Comparison of ENCODE assay signal across 8 cellular contexts in genomic region chr14:91415794-91416743, GRCh38. TPM values are rescaled to one million over a fixed set of nuclear protein-coding genes. Genes with fewer than 3 reads are reported as not detected.
DNase-seq lines count a peak whose midpoint lies in the region; ATAC-seq and TF ChIP-seq lines count a peak whose summit lies in the region.

No MANE protein-coding gene starts in this region.

- peaks cover 63% of the 10 kb centered on the region for H3K4me1 ChIP-seq in Karpas-422 (ENCODE audit: low read length)
- peaks cover 4% of the 10 kb centered on the region for H3K4me1 ChIP-seq in psoas muscle

- intact Hi-C loops in psoas muscle (cut with DNase I): loop anchor here in 1 of 2 donors (5.0 kb wide), 1 partner anchor 94 kb away; no protein-coding TSS in a partner anchor

- peak overlapping the region; percentile 31; the same call in 1 of the 2 replicates for H2AFZ ChIP-seq in Karpas-422 (ENCODE audit: low read length)

- H3K4me3 ChIP-seq in Karpas-422 (ENCODE audit: low read length): peak overlapping the region; percentile 78
- H3K4me3 ChIP-seq in psoas muscle: peak overlapping the region; percentile 66

- H3K27ac ChIP-seq in Karpas-422 (ENCODE audit: low read length) (peak overlapping the region; percentile 93), epithelial cell of prostate (peak overlapping the region; percentile 21), psoas muscle (no peak overlapping the region)

- H3K9me2 ChIP-seq in Karpas-422 (replicated peaks; ENCODE audit: insufficient read depth, low read length): no peaks in the 10 kb centered on the region

- peaks cover 52% of the 10 kb centered on the region for H3K79me2 ChIP-seq in Karpas-422 (ENCODE audit: low read length)

- no peaks in the 10 kb centered on the region for H3K9me3 ChIP-seq in Karpas-422 (ENCODE audit: low read length)
- no peaks in the 10 kb centered on the region for H3K9me3 ChIP-seq in psoas muscle

- H3K27me3 ChIP-seq in Karpas-422 (ENCODE audit: low read length): no peaks in the 10 kb centered on the region
- H3K27me3 ChIP-seq in psoas muscle (ENCODE audit: insufficient read depth in 3 of 3, low read length in 2 of 3): peaks cover 0 to 19% (median 10%) of the 10 kb centered on the region in 3 donors

- ATAC-seq in GM18498 (IDR thresholded peaks at IDR 0.05; ENCODE audit: unreplicated experiment): peak; percentile 54
- peak; percentile 55 for ATAC-seq in GM21825 (IDR thresholded peaks at IDR 0.05; ENCODE audit: unreplicated experiment)
- ATAC-seq in psoas muscle: no peak

- H3K36me3 ChIP-seq in Karpas-422 (ENCODE audit: insufficient read depth, low read length) (peaks cover 27% of the 10 kb centered on the region), psoas muscle (ENCODE audit: insufficient read depth in 1 of 2, low read depth in 1 of 2) (no peaks in the 10 kb centered on the region)

- peak overlapping the region; percentile 86 for H3K4me2 ChIP-seq in Karpas-422 (ENCODE audit: low read depth, low read length, poor library complexity, severe bottlenecking)

- H4K20me1 ChIP-seq in Karpas-422 (ENCODE audit: insufficient read depth, low read depth, low read length): peaks cover 14% of the 10 kb centered on the region; the same call in 1 of the 2 replicates

- peak overlapping the region; percentile 77 for H3K9ac ChIP-seq in Karpas-422 (ENCODE audit: low read length)

- WGBS in psoas muscle, 3 donors: 63 to 70% (median 64%) methylated on average over 18 of the region's 18 CpGs

- no peak for TF ChIP-seq CTCF in psoas muscle (IDR thresholded peaks at IDR 0.05)

- in situ Hi-C loops in ACHN (cut with HindIII; ENCODE audit: low pct_ligation_motif_present, low pct_unique_long_range_greater_than_20kb, low sequenced_read_pairs): no loop called here

- DNase-seq in Karpas-422 (peak; percentile 96), epithelial cell of prostate (ENCODE audit: low read depth, low spot score) (no peak), psoas muscle (no peak), ACHN (no peak), NCI-H82 treated with DMSO at 0.1 percent for 48 hours (lab: John Stamatoyannopoulos, UW; ENCODE audit: unreplicated experiment) (no peak)
- peak; percentile 61 for DNase-seq in activated CD4-positive, CD25-positive, alpha-beta regulatory T cell treated with anti-CD3 and anti-CD28 coated beads, Interleukin-2, amount 50 U/mL, for 72 hours

RNA-seq across cellular contexts. Expression of gene CCDC88C, which starts 1.6 kb away (rescaled TPM):
- total RNA-seq in Karpas-422 (2014; rRNA removed; shearing (Covaris generic); ENCODE audit: low replicate concordance): 57.9 and 72.4 TPM in 2 replicates
- total RNA-seq in psoas muscle: 1 to 10 TPM; 2.4 to 3.9 (median 2.9) TPM
- polyA plus RNA-seq in psoas muscle: 1 to 10 TPM in 2 of 3 donors, under 1 TPM in 1; 0.49 to 1.3 (median 1.2) TPM

Comparison
In these comparisons a context has a peak if more than half of its experiments do, and no peak if none do; other contexts are left out.
1. ATAC-seq: peak in GM18498 (single experiment) and GM21825 (single experiment); none in psoas muscle (0 of 4).
2. DNase-seq: peak in Karpas-422 (single experiment) and activated CD4-positive, CD25-positive, alpha-beta regulatory T cell treated with anti-CD3 and anti-CD28 coated beads, Interleukin-2, amount 50 U/mL, for 72 hours (single experiment); none in epithelial cell of prostate (single experiment), psoas muscle (0 of 2), ACHN (single experiment) and NCI-H82 treated with DMSO at 0.1 percent for 48 hours (single experiment).
3. RNA of gene CCDC88C, which starts 1.6 kb away (total RNA-seq): 57.9 to 72.4 TPM in Karpas-422; 2.4 to 3.9 TPM in psoas muscle; every median in the first group is over 10 times any median in the second.